ENCODE assay signal across 9 cellular contexts in genomic region chr11:45917286-45917622, GRCh38. TPM values are rescaled to one million over a fixed set of nuclear protein-coding genes. Genes with fewer than 3 reads are reported as not detected.
DNase-seq lines count a peak whose midpoint lies in the region; ATAC-seq, FAIRE-seq and TF ChIP-seq lines count a peak whose summit lies in the region.
"Had no signal": no experiment of that assay in that cellular context is flagged by ENCODE, and none has a peak within 500 bp of the region (broad histone marks: within the 10 kb centered on the region; RNA-seq: fewer than 3 reads in every experiment).

No MANE protein-coding gene starts in this region.

- peaks cover 29% of the 10 kb centered on the region for H3K27me3 Mint-ChIP-seq in neural crest cell (ENCODE audit: low read depth)

- no peaks in the 10 kb centered on the region; the same call in none of the 2 replicates for H3K36me3 ChIP-seq in Karpas-422 (ENCODE audit: insufficient read depth, low read length)
- peaks cover 11% of the 10 kb centered on the region for H3K36me3 ChIP-seq in ectodermal cell (ENCODE audit: control insufficient read depth, insufficient read depth, low read length)

- peak overlapping the region; percentile 96 for H3K4me3 Mint-ChIP-seq in neural crest cell

- H3K4me3 ChIP-seq in Karpas-422 (ENCODE audit: low read length) (peak overlapping the region; percentile 95), ectodermal cell (ENCODE audit: insufficient read depth, low read depth, low read length) (peak overlapping the region; percentile 99)

- H3K27ac Mint-ChIP-seq in neural crest cell (ENCODE audit: unreplicated experiment), result no peak overlapping the region

- H3K9me2 ChIP-seq in Karpas-422 (replicated peaks; ENCODE audit: insufficient read depth, low read length), result no peaks in the 10 kb centered on the region

- CTCF ChIA-PET in HEK293T (lab: Yijun Ruan, JAX), result no interaction called here

- no peaks in the 10 kb centered on the region for H3K36me3 Mint-ChIP-seq in neural crest cell (ENCODE audit: low read depth)

- H3K9me3 ChIP-seq in Karpas-422 (ENCODE audit: low read length), result no peaks in the 10 kb centered on the region
- no peaks in the 10 kb centered on the region for H3K9me3 ChIP-seq in ectodermal cell (ENCODE audit: control insufficient read depth, low read length)

- H3K4me1 ChIP-seq in Karpas-422 (ENCODE audit: low read length) (peaks cover 27% of the 10 kb centered on the region), ectodermal cell (ENCODE audit: control insufficient read depth, insufficient read depth, low read length) (peaks cover 28% of the 10 kb centered on the region)

- TF ChIP-seq CTCF in neural crest cell (conservative IDR thresholded peaks at IDR 0.05), result no peak

- TF ChIP-seq POLR2A in GM12891 (IDR thresholded peaks at IDR 0.05; ENCODE audit: low read depth, low read length), result no peak

- H3K4me1 Mint-ChIP-seq in neural crest cell, result peaks cover 24% of the 10 kb centered on the region

- H3K27ac ChIP-seq in Karpas-422 (ENCODE audit: low read length) (peak overlapping the region; percentile 76), ectodermal cell (ENCODE audit: insufficient read depth, low read depth, low read length, poor library complexity, severe bottlenecking) (no peak overlapping the region)

- H3K9me3 Mint-ChIP-seq in neural crest cell, result no peaks in the 10 kb centered on the region

- WGBS in ectodermal cell, 2 experiments, result 8 to 12% methylated on average over 16 of the region's 16 CpGs

- ATAC-seq in GM19324 (IDR thresholded peaks at IDR 0.05; ENCODE audit: low FRiP score, unreplicated experiment), result no peak
- ATAC-seq in HG03139 (IDR thresholded peaks at IDR 0.05; ENCODE audit: unreplicated experiment), result no peak

- peak overlapping the region; percentile 97 for H3K9ac ChIP-seq in Karpas-422 (ENCODE audit: low read length)

- FAIRE-seq in GM12891 (lab: Jason Lieb, UNC), result peak; percentile 26

- no peaks in the 10 kb centered on the region for H3K27me3 ChIP-seq in Karpas-422 (ENCODE audit: low read length)
- H3K27me3 ChIP-seq in ectodermal cell (ENCODE audit: control insufficient read depth, insufficient read depth, low read length, poor library complexity, severe bottlenecking), result peaks cover 14% of the 10 kb centered on the region

- H3K4me2 ChIP-seq in Karpas-422 (ENCODE audit: low read depth, low read length, poor library complexity, severe bottlenecking), result peak overlapping the region; percentile 94

- POLR2A ChIA-PET in HEK293T (lab: Yijun Ruan, JAX), result interaction anchor here (1.0 to 1.4 kb wide), 3 partner anchors 8 to 16 kb away, joined by 3 to 5 read pairs (median 4); no protein-coding TSS in a partner anchor

- H2AFZ ChIP-seq in Karpas-422 (ENCODE audit: low read length), result 0 out of 2 replicates have a peak overlapping the region, but pooled peaks have one; percentile 34

- peaks cover 4% of the 10 kb centered on the region; the same call in 1 of the 2 replicates for H4K20me1 ChIP-seq in Karpas-422 (ENCODE audit: insufficient read depth, low read depth, low read length)

- H3K79me2 ChIP-seq in Karpas-422 (ENCODE audit: low read length), result peaks cover 25% of the 10 kb centered on the region

- DNase-seq in GM12891 (ENCODE audit: insufficient read length, low spot score) (no peak), Karpas-422 (no peak), neural crest cell (ENCODE audit: low read depth, low spot score) (no peak), SW 1271 (lab: John Stamatoyannopoulos, UW) (no peak), HEK293T (ENCODE audit: extremely low spot score) (no peak)

TF ChIP-seq in GM12891, 5 proteins besides CTCF, POLR2A, EP300 and RAD21:
- TF ChIP-seq POU2F2 (IDR thresholded peaks at IDR 0.05; ENCODE audit: low read depth, low read length) (no peak), SPI1 (IDR thresholded peaks at IDR 0.05; ENCODE audit: low read depth, low read length) (no peak), TAF1 (IDR thresholded peaks at IDR 0.05; ENCODE audit: low read depth, low read length) (no peak), PAX5 (IDR thresholded peaks at IDR 0.05; ENCODE audit: insufficient read depth, low read length, severe bottlenecking) (no peak), POLR2AphosphoS5 (IDR thresholded peaks at IDR 0.05; ENCODE audit: low read depth, low read length) (no peak)
TF ChIP-seq in GM12891: peak in this region for 0.

TF ChIP-seq in HEK293T, 16 proteins besides CTCF, POLR2A, EP300 and RAD21:
- no peak for TF ChIP-seq BHLHE40 (IDR thresholded peaks at IDR 0.05; ENCODE audit: borderline replicate concordance)

RNA-seq across cellular contexts. Expression of gene PEX16, which starts 0.4 kb away (rescaled TPM):
- 30.0 TPM for polyA plus RNA-seq in GM12891 (2012; ENCODE audit: low read depth, missing spikeins)
- 83.3 and 89.3 TPM in 2 replicates for total RNA-seq in Karpas-422 (2014; rRNA removed; shearing (Covaris generic); ENCODE audit: low replicate concordance)
- polyA plus RNA-seq in ectodermal cell (2013, experiment 1 of 4), result 27.4 TPM
- 24.2 TPM for polyA plus RNA-seq in ectodermal cell (2013, experiment 2 of 4)
- polyA plus RNA-seq in ectodermal cell (2013, experiment 3 of 4), result 25.6 TPM
- 22.7 TPM for polyA plus RNA-seq in ectodermal cell (2013, experiment 4 of 4)
- total RNA-seq in neural crest cell, result 27.6 and 29.6 TPM in 2 replicates

RNA-seq across cellular contexts. Expression of gene LARGE2, which starts 5.2 kb away (rescaled TPM):
- polyA plus RNA-seq in GM12891 (2012; ENCODE audit: low read depth, missing spikeins), result 0.12 TPM
- 9.5 and 10.8 TPM in 2 replicates for total RNA-seq in Karpas-422 (2014; rRNA removed; shearing (Covaris generic); ENCODE audit: low replicate concordance)
- polyA plus RNA-seq in ectodermal cell (2013, experiment 1 of 4), result 27.8 TPM
- 30.9 TPM for polyA plus RNA-seq in ectodermal cell (2013, experiment 2 of 4)
- 27.8 TPM for polyA plus RNA-seq in ectodermal cell (2013, experiment 3 of 4)
- polyA plus RNA-seq in ectodermal cell (2013, experiment 4 of 4), result 28.7 TPM
- total RNA-seq in neural crest cell, result 0.48 TPM in 1 of 2 replicates, not detected in the other
- total RNA-seq: T-helper 1 cell treated with Interleukin-12 subunit alpha and Interleukin-12 subunit beta and Interleukin-4 antibody, amounts not matched to agents 30 ng/mL and 1 ng/mL, for 36 hours had no signal

RNA-seq across cellular contexts. Expression of gene FREY1, which starts 10.2 kb away (rescaled TPM):
- polyA plus RNA-seq in GM12891 (2012; ENCODE audit: low read depth, missing spikeins), result not detected
- 2.3 and 3.9 TPM in 2 replicates for total RNA-seq in Karpas-422 (2014; rRNA removed; shearing (Covaris generic); ENCODE audit: low replicate concordance)
- 2.2 TPM for polyA plus RNA-seq in ectodermal cell (2013, experiment 1 of 4)
- 1.0 TPM for polyA plus RNA-seq in ectodermal cell (2013, experiment 2 of 4)
- polyA plus RNA-seq in ectodermal cell (2013, experiment 3 of 4), result not detected
- 0.45 TPM for polyA plus RNA-seq in ectodermal cell (2013, experiment 4 of 4)
- total RNA-seq in neural crest cell, result 2.5 and 3.3 TPM in 2 replicates

RNA-seq across cellular contexts. Expression of gene MAPK8IP1, which starts 31.8 kb away (rescaled TPM):
- polyA plus RNA-seq in GM12891 (2012; ENCODE audit: low read depth, missing spikeins), result 0.26 TPM
- 0.83 TPM in 1 of 2 replicates, not detected in the other for total RNA-seq in Karpas-422 (2014; rRNA removed; shearing (Covaris generic); ENCODE audit: low replicate concordance)
- 18.3 TPM for polyA plus RNA-seq in ectodermal cell (2013, experiment 1 of 4)
- polyA plus RNA-seq in ectodermal cell (2013, experiment 2 of 4), result 15.4 TPM
- polyA plus RNA-seq in ectodermal cell (2013, experiment 3 of 4), result 14.4 TPM
- polyA plus RNA-seq in ectodermal cell (2013, experiment 4 of 4), result 12.7 TPM
- 36.6 and 38.7 TPM in 2 replicates for total RNA-seq in neural crest cell
